Comparison of ENCODE assay signal across 2 cellular contexts in the genomic region with DNA sequence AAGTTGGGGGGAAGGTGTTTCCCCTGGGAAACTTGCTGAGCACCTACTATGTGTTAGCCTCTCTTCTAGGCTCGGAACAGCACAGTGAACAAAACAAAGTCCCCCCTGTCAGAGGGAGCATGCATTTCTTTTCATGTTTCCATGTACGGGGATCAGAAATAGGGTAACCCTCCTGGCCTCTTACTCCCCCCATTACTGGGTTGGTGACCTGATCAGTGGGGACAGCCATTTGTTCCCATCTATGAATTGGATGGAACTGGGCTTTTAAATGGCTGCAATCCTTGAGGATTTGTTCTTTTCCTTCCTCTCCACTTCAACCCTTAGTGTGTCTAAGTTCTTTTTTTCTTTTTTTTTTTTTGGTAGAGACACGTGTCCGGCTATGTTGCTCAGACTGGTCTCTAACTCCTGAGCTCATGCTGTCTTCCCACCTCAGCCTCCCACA.
A peak's percentile ranks its signal among the peaks of the same experiment; 100 is the strongest.
TF ChIP-seq lines count a peak whose summit lies in the region.

No MANE protein-coding gene starts in this region.

TF ChIP-seq in A549, 52 proteins besides CTCF, POLR2A, EP300 and RAD21:
- TF ChIP-seq TFCP2L1 (CRISPR knock-in tag; IDR thresholded peaks at IDR 0.05) = peak; percentile 82; the same call in 1 of the 2 replicates
- TF ChIP-seq, protein P1, sequence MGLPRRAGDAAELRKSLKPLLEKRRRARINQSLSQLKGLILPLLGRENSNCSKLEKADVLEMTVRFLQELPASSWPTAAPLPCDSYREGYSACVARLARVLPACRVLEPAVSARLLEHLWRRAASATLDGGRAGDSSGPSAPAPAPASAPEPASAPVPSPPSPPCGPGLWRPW (IDR thresholded peaks at IDR 0.05) = no peak
- no peak for TF ChIP-seq NR3C1 (IDR thresholded peaks at IDR 0.05)
- peak; percentile 94 for TF ChIP-seq POLR2AphosphoS2 (conservative IDR thresholded peaks at IDR 0.05; ENCODE audit: low read length)
- TF ChIP-seq HOXA7 (CRISPR knock-in tag; IDR thresholded peaks at IDR 0.05) = peak; percentile 36; the same call in 1 of the 2 replicates
TF ChIP-seq in A549: peak in this region for 3.

TF ChIP-seq in H1, 55 proteins besides CTCF, POLR2A, EP300 and RAD21:
- TF ChIP-seq ASH2L (IDR thresholded peaks at IDR 0.05; ENCODE audit: low read length) (no peak), POLR2AphosphoS5 (IDR thresholded peaks at IDR 0.05; ENCODE audit: low read depth, low read length) (peak; percentile 47; the same call in 1 of the 2 replicates)
